ENCODE assay signal across 8 cellular contexts in the genomic region with DNA sequence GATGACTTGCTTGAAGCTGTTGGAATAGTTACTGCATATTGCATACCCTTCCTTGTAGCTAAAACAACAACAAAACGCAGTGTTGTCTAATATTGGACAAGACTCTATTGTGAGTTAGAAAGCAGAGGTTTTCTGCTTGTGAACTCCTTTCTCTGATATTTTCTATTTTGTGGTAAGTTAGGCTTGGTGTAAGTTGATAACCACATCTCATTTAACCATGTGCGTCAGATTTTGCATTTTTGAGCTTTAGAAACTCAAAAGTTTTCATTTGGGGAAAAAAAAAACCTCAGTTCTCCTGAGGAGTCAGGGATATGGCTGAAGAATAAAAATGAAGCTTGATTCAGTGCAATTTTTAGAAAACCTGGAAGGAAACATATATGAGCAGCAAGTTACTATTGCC. TPM values are rescaled to one million over a fixed set of nuclear protein-coding genes. Genes with fewer than 3 reads are reported as not detected.
DNase-seq lines count a peak whose midpoint lies in the region; ATAC-seq and TF ChIP-seq lines count a peak whose summit lies in the region.

No MANE protein-coding gene starts in this region.

- H3K9me3 Mint-ChIP-seq in mesothelial cell of epicardium = no peaks in the 10 kb centered on the region

- TSS peak; percentile 17 for BruUV-seq in mammary epithelial cell (replicated peaks; lab: Mats Ljungman, UMichigan)

- WGBS in mammary epithelial cell (ENCODE audit: low coverage, missing lambda C conversion rate) = 11% methylated on average over 2 of the region's 2 CpGs

- H3K36me3 ChIP-seq in left ventricle myocardium inferior = peaks cover 20% of the 10 kb centered on the region
- peaks cover 12% of the 10 kb centered on the region for H3K36me3 ChIP-seq in mammary epithelial cell (ENCODE audit: insufficient read depth, low read length)
- H3K36me3 ChIP-seq in uterus = no peaks in the 10 kb centered on the region

- H3K4me3 ChIP-seq in left ventricle myocardium inferior = peak overlapping the region; percentile 86
- H3K4me3 ChIP-seq in mammary epithelial cell (replicated peaks in 1 of 3; ENCODE audit: insufficient read depth in 1 of 3, low read depth in 2 of 3, low read length in 3 of 3) = peak overlapping the region; percentile 60 to 99 (median 77)
- peak overlapping the region; percentile 85 to 86 for H3K4me3 ChIP-seq in uterus

- peaks cover 7% of the 10 kb centered on the region for H4K20me1 ChIP-seq in mammary epithelial cell (ENCODE audit: insufficient read depth, low read length)

- H3K4me3 Mint-ChIP-seq in mesothelial cell of epicardium = peak overlapping the region; percentile 96

- peaks cover 32% of the 10 kb centered on the region for H3K4me1 Mint-ChIP-seq in mesothelial cell of epicardium

- CTCF ChIA-PET in mammary epithelial cell (lab: Charles Lee; ENCODE audit: low non-redundant PET) = interaction anchor here (0.5 kb wide), 1 partner anchor 22 kb away, joined by 3 read pairs; no protein-coding TSS in a partner anchor

- peak overlapping the region; percentile 98 for H3K27ac Mint-ChIP-seq in mesothelial cell of epicardium

- peaks cover 21% of the 10 kb centered on the region for H3K36me3 Mint-ChIP-seq in mesothelial cell of epicardium

- DNase-seq in left ventricle myocardium inferior = no peak
- no peak for DNase-seq in Right ventricle myocardium inferior (ENCODE audit: missing footprints)
- DNase-seq in mammary epithelial cell = no peak
- no peak for DNase-seq in mesothelial cell of epicardium (ENCODE audit: low spot score in 2 of 2, unreplicated experiment in 2 of 2)
- no peak for DNase-seq in uterus
- DNase-seq in kidney glomerular epithelial cell (lab: John Stamatoyannopoulos, UW) = no peak
- no peak for DNase-seq in occipital lobe (lab: John Stamatoyannopoulos, UW)
- DNase-seq in NCI-H1694 treated with DMSO at 0.1 percent for 48 hours (lab: John Stamatoyannopoulos, UW) = no peak

- no peak for TF ChIP-seq POLR2A in uterus (IDR thresholded peaks at IDR 0.05)

- no peaks in the 10 kb centered on the region for H3K27me3 Mint-ChIP-seq in mesothelial cell of epicardium (ENCODE audit: low read depth)

- peak overlapping the region; percentile 96 for H3K9ac ChIP-seq in mammary epithelial cell (ENCODE audit: insufficient read depth, low read length)

- in situ Hi-C loops in mammary epithelial cell (cut with MboI; ENCODE audit: low sequenced_read_pairs in 2 of 2) = no loop called here

- H3K79me2 ChIP-seq in mammary epithelial cell (ENCODE audit: insufficient read depth, low read length) = peaks cover 74% of the 10 kb centered on the region

- dilution Hi-C loops in mammary epithelial cell (cut with HindIII; ENCODE audit: low sequenced_read_pairs) = no loop called here

- TF ChIP-seq CTCF in left ventricle myocardium inferior (IDR thresholded peaks at IDR 0.05; ENCODE audit: borderline replicate concordance) = no peak
- TF ChIP-seq CTCF in mammary epithelial cell (conservative IDR thresholded peaks at IDR 0.05 in 1 of 2, IDR thresholded peaks at IDR 0.05 in 1 of 2; ENCODE audit: extremely low read depth in 1 of 2, insufficient read depth in 1 of 2, low read depth in 1 of 2, low read length in 2 of 2) = no peak
- no peak for TF ChIP-seq CTCF in mesothelial cell of epicardium (IDR thresholded peaks at IDR 0.05; ENCODE audit: unreplicated experiment)
- no peak for TF ChIP-seq CTCF in uterus (IDR thresholded peaks at IDR 0.05)

- H3K27me3 ChIP-seq in left ventricle myocardium inferior (ENCODE audit: low read depth) = no peaks in the 10 kb centered on the region
- no peaks in the 10 kb centered on the region for H3K27me3 ChIP-seq in mammary epithelial cell (ENCODE audit: insufficient read depth, low read length)
- no peaks in the 10 kb centered on the region for H3K27me3 ChIP-seq in uterus

- H3K9me3 ChIP-seq in left ventricle myocardium inferior (replicated peaks) = no peaks in the 10 kb centered on the region
- H3K9me3 ChIP-seq in mammary epithelial cell (replicated peaks; ENCODE audit: insufficient read depth, low read length) = no peaks in the 10 kb centered on the region
- H3K9me3 ChIP-seq in uterus = no peaks in the 10 kb centered on the region

- ATAC-seq in Right ventricle myocardium inferior = no peak

- peak overlapping the region; percentile 94 for H3K4me2 ChIP-seq in mammary epithelial cell (ENCODE audit: insufficient read depth, low read depth, low read length)

- H3K27ac ChIP-seq in left ventricle myocardium inferior (replicated peaks) (peak overlapping the region; percentile 97), mammary epithelial cell (ENCODE audit: insufficient read depth, low read depth, low read length) (peak overlapping the region; percentile 97), uterus (peak overlapping the region; percentile 99)

- peaks cover 79% of the 10 kb centered on the region for H3K4me1 ChIP-seq in left ventricle myocardium inferior
- peaks cover 13% of the 10 kb centered on the region for H3K4me1 ChIP-seq in mammary epithelial cell (ENCODE audit: insufficient read depth, low read length)
- H3K4me1 ChIP-seq in uterus = peaks cover 10 to 13% of the 10 kb centered on the region in 2 donors

- intact Hi-C loops in left ventricle myocardium inferior (cut with micrococcal nuclease) = no loop called here
- intact Hi-C loops in Right ventricle myocardium inferior (cut with DNase I) = loop anchor here (2.0 to 10.0 kb wide), 2 partner anchors 99 to 201 kb away; a partner anchor contains a TSS
- intact Hi-C loops in mammary epithelial cell (cut with micrococcal nuclease) = loop anchor here (5.0 to 10.0 kb wide), 2 partner anchors 57 to 161 kb away; no protein-coding TSS in a partner anchor
- intact Hi-C loops in uterus (cut with DNase I; ENCODE audit: low total_unique reads) = no loop called here

- peak overlapping the region; percentile 71 for H2AFZ ChIP-seq in mammary epithelial cell (ENCODE audit: low read depth, low read length)

RNA-seq across cellular contexts. Expression of a gene that starts 1.5 kb away (rescaled TPM):
- total RNA-seq in left ventricle myocardium inferior (179 TPM), Right ventricle myocardium inferior (163 TPM), mammary epithelial cell (100 to 1,000 TPM in 1 of 2 donors, 10 to 100 TPM in 1; 51.0 to 178 TPM), mesothelial cell of epicardium (204 to 216 TPM (median 214 TPM) in 3 replicates), uterus (100 to 1,000 TPM in 1 of 4 donors, 10 to 100 TPM in 3; 28.2 to 215 (median 53.7) TPM), occipital lobe (42.7 TPM)
- 35.4 TPM for polyA plus RNA-seq in mammary epithelial cell
- 114 TPM for polyA minus RNA-seq in mammary epithelial cell

Comparison
In these comparisons a context has a peak if more than half of its experiments do, and no peak if none do; other contexts are left out.
1. intact Hi-C loops: an anchor here in Right ventricle myocardium inferior (2.0 to 10.0 kb wide) and mammary epithelial cell (5.0 to 10.0 kb wide); none called in left ventricle myocardium inferior and uterus.